Comparison of ENCODE assay signal across 1 cellular context in the genomic region with DNA sequence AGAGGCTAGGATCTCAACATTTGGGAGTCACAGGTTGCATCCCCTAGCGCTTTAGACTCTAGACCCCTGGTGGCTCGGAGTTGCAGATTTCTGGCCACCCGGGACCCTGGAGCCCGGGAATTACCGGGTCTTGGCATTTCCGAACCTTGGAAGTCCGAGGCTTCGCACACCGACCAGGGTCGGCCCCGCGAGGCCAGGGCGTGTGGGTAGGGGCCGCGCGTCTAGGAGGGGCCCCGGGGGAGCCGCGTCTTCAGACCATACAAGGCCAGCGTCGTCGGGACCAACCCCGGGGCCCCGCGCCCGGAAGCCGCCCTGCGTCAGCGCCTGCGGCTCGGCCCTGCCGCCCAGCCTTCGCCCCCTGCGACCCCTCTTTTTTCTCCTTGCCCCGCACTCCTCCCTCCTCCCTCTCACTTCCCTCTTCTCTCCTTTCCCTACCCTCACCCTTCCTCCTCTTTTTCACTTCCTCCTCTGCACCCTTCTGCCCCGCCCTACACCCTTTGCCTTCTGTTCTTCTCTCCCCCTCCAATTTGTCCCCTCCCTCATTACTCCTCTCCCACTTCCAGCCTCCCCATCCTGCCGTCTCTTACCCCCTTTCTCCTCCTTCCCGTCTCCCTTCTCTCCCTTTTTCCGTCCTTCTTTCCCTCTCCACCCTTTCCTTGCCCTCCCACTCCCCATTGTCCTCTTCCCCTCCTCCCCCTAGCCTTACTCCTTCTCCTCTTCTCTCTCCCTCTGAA.
TF ChIP-seq lines count a peak whose summit lies in the region.

No MANE protein-coding gene starts in this region.

TF ChIP-seq in HEK293, 187 proteins besides CTCF, POLR2A, EP300 and RAD21 (continued from another document):
- TF ChIP-seq BCL6B (tag by site-specific recombination; IDR thresholded peaks at IDR 0.05) (no peak), ZNF544 (tag by site-specific recombination; IDR thresholded peaks at IDR 0.05) (peak; percentile 24; the same call in 1 of the 2 replicates), ZNF169 (tag by site-specific recombination; IDR thresholded peaks at IDR 0.05) (peak; percentile 92), ZBTB7A (tag by site-specific recombination; IDR thresholded peaks at IDR 0.05; ENCODE audit: low read depth) (peak; percentile 91), ATF2 (tag by site-specific recombination; IDR thresholded peaks at IDR 0.05; ENCODE audit: low read depth) (no peak), ZNF654 (tag by site-specific recombination; IDR thresholded peaks at IDR 0.05; ENCODE audit: low read depth) (no peak), ZNF558 (tag by site-specific recombination; IDR thresholded peaks at IDR 0.05) (no peak), ZNF548 (tag by site-specific recombination; IDR thresholded peaks at IDR 0.05) (0 out of 2 replicates have a peak, but pooled peaks have one; percentile 60), ZNF555 (tag by site-specific recombination; conservative IDR thresholded peaks at IDR 0.05) (no peak), ZNF248 (tag by site-specific recombination; IDR thresholded peaks at IDR 0.05) (peak; percentile 95), ZSCAN18 (tag by site-specific recombination; IDR thresholded peaks at IDR 0.05) (peak; percentile 87), ZNF664 (tag by site-specific recombination; IDR thresholded peaks at IDR 0.05) (no peak), ELK4 (IDR thresholded peaks at IDR 0.05; ENCODE audit: borderline replicate concordance, low read depth, low read length) (no peak), ZNF830 (tag by site-specific recombination; IDR thresholded peaks at IDR 0.05; ENCODE audit: low read depth) (no peak), ZNF433 (tag by site-specific recombination; IDR thresholded peaks at IDR 0.05; ENCODE audit: low read depth) (no peak)
- TF ChIP-seq, protein P1, sequence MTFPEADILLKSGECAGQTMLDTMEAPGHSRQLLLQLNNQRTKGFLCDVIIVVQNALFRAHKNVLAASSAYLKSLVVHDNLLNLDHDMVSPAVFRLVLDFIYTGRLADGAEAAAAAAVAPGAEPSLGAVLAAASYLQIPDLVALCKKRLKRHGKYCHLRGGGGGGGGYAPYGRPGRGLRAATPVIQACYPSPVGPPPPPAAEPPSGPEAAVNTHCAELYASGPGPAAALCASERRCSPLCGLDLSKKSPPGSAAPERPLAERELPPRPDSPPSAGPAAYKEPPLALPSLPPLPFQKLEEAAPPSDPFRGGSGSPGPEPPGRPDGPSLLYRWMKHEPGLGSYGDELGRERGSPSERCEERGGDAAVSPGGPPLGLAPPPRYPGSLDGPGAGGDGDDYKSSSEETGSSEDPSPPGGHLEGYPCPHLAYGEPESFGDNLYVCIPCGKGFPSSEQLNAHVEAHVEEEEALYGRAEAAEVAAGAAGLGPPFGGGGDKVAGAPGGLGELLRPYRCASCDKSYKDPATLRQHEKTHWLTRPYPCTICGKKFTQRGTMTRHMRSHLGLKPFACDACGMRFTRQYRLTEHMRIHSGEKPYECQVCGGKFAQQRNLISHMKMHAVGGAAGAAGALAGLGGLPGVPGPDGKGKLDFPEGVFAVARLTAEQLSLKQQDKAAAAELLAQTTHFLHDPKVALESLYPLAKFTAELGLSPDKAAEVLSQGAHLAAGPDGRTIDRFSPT (tag by site-specific recombination; IDR thresholded peaks at IDR 0.05), result peak; percentile 93
- TF ChIP-seq, protein P2, sequence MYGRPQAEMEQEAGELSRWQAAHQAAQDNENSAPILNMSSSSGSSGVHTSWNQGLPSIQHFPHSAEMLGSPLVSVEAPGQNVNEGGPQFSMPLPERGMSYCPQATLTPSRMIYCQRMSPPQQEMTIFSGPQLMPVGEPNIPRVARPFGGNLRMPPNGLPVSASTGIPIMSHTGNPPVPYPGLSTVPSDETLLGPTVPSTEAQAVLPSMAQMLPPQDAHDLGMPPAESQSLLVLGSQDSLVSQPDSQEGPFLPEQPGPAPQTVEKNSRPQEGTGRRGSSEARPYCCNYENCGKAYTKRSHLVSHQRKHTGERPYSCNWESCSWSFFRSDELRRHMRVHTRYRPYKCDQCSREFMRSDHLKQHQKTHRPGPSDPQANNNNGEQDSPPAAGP (tag by site-specific recombination; IDR thresholded peaks at IDR 0.05), result peak; percentile 97
- TF ChIP-seq, protein P3, sequence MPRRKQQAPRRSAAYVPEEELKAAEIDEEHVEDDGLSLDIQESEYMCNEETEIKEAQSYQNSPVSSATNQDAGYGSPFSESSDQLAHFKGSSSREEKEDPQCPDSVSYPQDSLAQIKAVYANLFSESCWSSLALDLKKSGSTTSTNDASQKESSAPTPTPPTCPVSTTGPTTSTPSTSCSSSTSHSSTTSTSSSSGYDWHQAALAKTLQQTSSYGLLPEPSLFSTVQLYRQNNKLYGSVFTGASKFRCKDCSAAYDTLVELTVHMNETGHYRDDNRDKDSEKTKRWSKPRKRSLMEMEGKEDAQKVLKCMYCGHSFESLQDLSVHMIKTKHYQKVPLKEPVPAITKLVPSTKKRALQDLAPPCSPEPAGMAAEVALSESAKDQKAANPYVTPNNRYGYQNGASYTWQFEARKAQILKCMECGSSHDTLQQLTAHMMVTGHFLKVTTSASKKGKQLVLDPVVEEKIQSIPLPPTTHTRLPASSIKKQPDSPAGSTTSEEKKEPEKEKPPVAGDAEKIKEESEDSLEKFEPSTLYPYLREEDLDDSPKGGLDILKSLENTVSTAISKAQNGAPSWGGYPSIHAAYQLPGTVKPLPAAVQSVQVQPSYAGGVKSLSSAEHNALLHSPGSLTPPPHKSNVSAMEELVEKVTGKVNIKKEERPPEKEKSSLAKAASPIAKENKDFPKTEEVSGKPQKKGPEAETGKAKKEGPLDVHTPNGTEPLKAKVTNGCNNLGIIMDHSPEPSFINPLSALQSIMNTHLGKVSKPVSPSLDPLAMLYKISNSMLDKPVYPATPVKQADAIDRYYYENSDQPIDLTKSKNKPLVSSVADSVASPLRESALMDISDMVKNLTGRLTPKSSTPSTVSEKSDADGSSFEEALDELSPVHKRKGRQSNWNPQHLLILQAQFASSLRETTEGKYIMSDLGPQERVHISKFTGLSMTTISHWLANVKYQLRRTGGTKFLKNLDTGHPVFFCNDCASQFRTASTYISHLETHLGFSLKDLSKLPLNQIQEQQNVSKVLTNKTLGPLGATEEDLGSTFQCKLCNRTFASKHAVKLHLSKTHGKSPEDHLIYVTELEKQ (tag by site-specific recombination; IDR thresholded peaks at IDR 0.05; ENCODE audit: borderline replicate concordance), result no peak
- TF ChIP-seq, protein P4, sequence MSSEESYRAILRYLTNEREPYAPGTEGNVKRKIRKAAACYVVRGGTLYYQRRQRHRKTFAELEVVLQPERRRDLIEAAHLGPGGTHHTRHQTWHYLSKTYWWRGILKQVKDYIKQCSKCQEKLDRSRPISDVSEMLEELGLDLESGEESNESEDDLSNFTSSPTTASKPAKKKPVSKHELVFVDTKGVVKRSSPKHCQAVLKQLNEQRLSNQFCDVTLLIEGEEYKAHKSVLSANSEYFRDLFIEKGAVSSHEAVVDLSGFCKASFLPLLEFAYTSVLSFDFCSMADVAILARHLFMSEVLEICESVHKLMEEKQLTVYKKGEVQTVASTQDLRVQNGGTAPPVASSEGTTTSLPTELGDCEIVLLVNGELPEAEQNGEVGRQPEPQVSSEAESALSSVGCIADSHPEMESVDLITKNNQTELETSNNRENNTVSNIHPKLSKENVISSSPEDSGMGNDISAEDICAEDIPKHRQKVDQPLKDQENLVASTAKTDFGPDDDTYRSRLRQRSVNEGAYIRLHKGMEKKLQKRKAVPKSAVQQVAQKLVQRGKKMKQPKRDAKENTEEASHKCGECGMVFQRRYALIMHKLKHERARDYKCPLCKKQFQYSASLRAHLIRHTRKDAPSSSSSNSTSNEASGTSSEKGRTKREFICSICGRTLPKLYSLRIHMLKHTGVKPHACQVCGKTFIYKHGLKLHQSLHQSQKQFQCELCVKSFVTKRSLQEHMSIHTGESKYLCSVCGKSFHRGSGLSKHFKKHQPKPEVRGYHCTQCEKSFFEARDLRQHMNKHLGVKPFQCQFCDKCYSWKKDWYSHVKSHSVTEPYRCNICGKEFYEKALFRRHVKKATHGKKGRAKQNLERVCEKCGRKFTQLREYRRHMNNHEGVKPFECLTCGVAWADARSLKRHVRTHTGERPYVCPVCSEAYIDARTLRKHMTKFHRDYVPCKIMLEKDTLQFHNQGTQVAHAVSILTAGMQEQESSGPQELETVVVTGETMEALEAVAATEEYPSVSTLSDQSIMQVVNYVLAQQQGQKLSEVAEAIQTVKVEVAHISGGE (tag by site-specific recombination; conservative IDR thresholded peaks at IDR 0.05; ENCODE audit: low read depth), result peak; percentile 68
